In genomic region chr9:70367305-70367930, GRCh38 we compare ENCODE assay signal across 1 cellular context.
TF ChIP-seq lines count a peak whose summit lies in the region.

No MANE protein-coding gene starts in this region.

TF ChIP-seq in HEK293, 187 proteins besides CTCF, POLR2A, EP300 and RAD21 (continued from another document):
- TF ChIP-seq, protein P1, sequence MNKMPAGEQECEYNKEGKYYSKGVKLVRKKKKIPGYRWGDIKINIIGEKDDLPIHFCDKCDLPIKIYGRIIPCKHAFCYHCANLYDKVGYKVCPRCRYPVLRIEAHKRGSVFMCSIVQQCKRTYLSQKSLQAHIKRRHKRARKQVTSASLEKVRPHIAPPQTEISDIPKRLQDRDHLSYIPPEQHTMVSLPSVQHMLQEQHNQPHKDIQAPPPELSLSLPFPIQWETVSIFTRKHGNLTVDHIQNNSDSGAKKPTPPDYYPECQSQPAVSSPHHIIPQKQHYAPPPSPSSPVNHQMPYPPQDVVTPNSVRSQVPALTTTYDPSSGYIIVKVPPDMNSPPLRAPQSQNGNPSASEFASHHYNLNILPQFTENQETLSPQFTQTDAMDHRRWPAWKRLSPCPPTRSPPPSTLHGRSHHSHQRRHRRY (tag by site-specific recombination; IDR thresholded peaks at IDR 0.05): no peak
- no peak for TF ChIP-seq ZNF514 (tag by site-specific recombination; IDR thresholded peaks at IDR 0.05)
- no peak for TF ChIP-seq TCF7L2 (IDR thresholded peaks at IDR 0.05; ENCODE audit: borderline replicate concordance, low read depth, low read length)
- TF ChIP-seq ZNF488 (tag by site-specific recombination; IDR thresholded peaks at IDR 0.05): no peak
- no peak for TF ChIP-seq SP2 (tag by site-specific recombination; IDR thresholded peaks at IDR 0.05)
- no peak for TF ChIP-seq ZNF140 (tag by site-specific recombination; IDR thresholded peaks at IDR 0.05)
TF ChIP-seq in HEK293: peak in this region for 3.
